8 cellular contexts compared by ENCODE assay signal in genomic region chr15:34582461-34583357, GRCh38. TPM values are rescaled to one million over a fixed set of nuclear protein-coding genes. Genes with fewer than 3 reads are reported as not detected.
A peak's percentile ranks its signal among the peaks of the same experiment; 100 is the strongest.
DNase-seq lines count a peak whose midpoint lies in the region; TF ChIP-seq lines count a peak whose summit lies in the region.

No MANE protein-coding gene starts in this region.

- peak overlapping the region; percentile 79 for H3K4me3 ChIP-seq in neural cell (ENCODE audit: low read length)

- peak overlapping the region; percentile 85 for H3K9ac ChIP-seq in neural cell (ENCODE audit: low read length)

- no peaks in the 10 kb centered on the region for H3K27me3 ChIP-seq in neural cell (ENCODE audit: insufficient read depth, low read depth, low read length)

- H3K36me3 ChIP-seq in neural cell (ENCODE audit: insufficient read depth, low read length): no peaks in the 10 kb centered on the region

- DNase-seq in NCI-H82 (lab: John Stamatoyannopoulos, UW) (peak; percentile 57), NCI-H82 treated with DMSO at 0.1 percent for 48 hours (lab: John Stamatoyannopoulos, UW; ENCODE audit: unreplicated experiment) (no peak), HFFc6 (no peak), NAMALWA (ENCODE audit: low spot score) (peak; percentile 51), fibroblast of peridontal ligament (ENCODE audit: extremely low read depth) (peak; percentile 11), DMS114 treated with DMSO at 0.1 percent for 48 hours (lab: John Stamatoyannopoulos, UW; ENCODE audit: unreplicated experiment) (no peak)
- DNase-seq in activated T-cell treated with anti-CD3 and anti-CD28 coated beads, Interleukin-2, amount 50 U/mL, for 1 hour: peak; percentile 47

- H3K9me3 ChIP-seq in neural cell (ENCODE audit: low read length): no peaks in the 10 kb centered on the region

- TF ChIP-seq CTCF in HFFc6 (IDR thresholded peaks at IDR 0.05) (no peak), neural cell (IDR thresholded peaks at IDR 0.05; ENCODE audit: poor library complexity, severe bottlenecking) (no peak)

- no peaks in the 10 kb centered on the region for H3F3A ChIP-seq in neural cell (ENCODE audit: insufficient read depth, low read length, poor library complexity, severe bottlenecking)

- H3K4me2 ChIP-seq in neural cell (ENCODE audit: low read length): peak overlapping the region; percentile 58

- peaks cover 49% of the 10 kb centered on the region for H3K4me1 Mint-ChIP-seq in HFFc6 (ENCODE audit: low read depth)

- no peaks in the 10 kb centered on the region for H3K9me3 Mint-ChIP-seq in HFFc6

- H3K27ac Mint-ChIP-seq in HFFc6: peak overlapping the region; percentile 36; the same call in 1 of the 2 replicates

- TF ChIP-seq RAD21 in neural cell (conservative IDR thresholded peaks at IDR 0.05): no peak

- H3K27me3 Mint-ChIP-seq in HFFc6 (ENCODE audit: insufficient read depth): no peaks in the 10 kb centered on the region; the same call in 1 of the 2 replicates

- H4K20me1 ChIP-seq in neural cell (ENCODE audit: insufficient read depth): no peaks in the 10 kb centered on the region

- no peak for TF ChIP-seq EP300 in neural cell (conservative IDR thresholded peaks at IDR 0.05; ENCODE audit: poor library complexity, severe bottlenecking)

- peaks cover 6% of the 10 kb centered on the region for H3K79me2 ChIP-seq in neural cell (replicated peaks; ENCODE audit: insufficient read depth, low read length)

- H3K9me2 ChIP-seq in neural cell (ENCODE audit: insufficient read depth, low read length): no peaks in the 10 kb centered on the region

- no peaks in the 10 kb centered on the region for H3K36me3 Mint-ChIP-seq in HFFc6 (ENCODE audit: low read depth)

- peak overlapping the region; percentile 90 for H3K4me3 Mint-ChIP-seq in HFFc6

- no peak overlapping the region for H2AFZ ChIP-seq in neural cell (ENCODE audit: low read depth, low read length)

- peak overlapping the region; percentile 87 for H3K27ac ChIP-seq in neural cell (ENCODE audit: low read length)

TF ChIP-seq in neural cell, 6 proteins besides CTCF, POLR2A, EP300 and RAD21:
- TF ChIP-seq SMC3 (conservative IDR thresholded peaks at IDR 0.05; ENCODE audit: poor library complexity) (no peak), POLR2AphosphoS5 (IDR thresholded peaks at IDR 0.05) (no peak), MXI1 (conservative IDR thresholded peaks at IDR 0.05; ENCODE audit: poor library complexity, severe bottlenecking) (no peak), REST (IDR thresholded peaks at IDR 0.05; ENCODE audit: borderline replicate concordance) (no peak), TAF1 (IDR thresholded peaks at IDR 0.05; ENCODE audit: low read depth) (no peak), EZH2 (IDR thresholded peaks at IDR 0.05; ENCODE audit: borderline replicate concordance, insufficient read depth, low read length, poor library complexity, severe bottlenecking) (no peak)

RNA-seq across cellular contexts. Expression of gene GOLGA8B, which starts 0.7 kb away (rescaled TPM):
- 10 to 100 TPM; 23.0 to 35.7 (median 27.0) TPM for total RNA-seq in HFFc6 (2021; fragmentation: NEBNext Ultra II Directional; extraction: Animal tissue kit (Norgen Biotek cat#: 25700))
- polyA plus RNA-seq in neural cell: 413 and 462 TPM in 2 replicates
- polyA minus RNA-seq in neural cell: 131 and 135 TPM in 2 replicates

Comparison
In these comparisons a context has a peak if more than half of its experiments do, and no peak if none do; other contexts are left out.
1. DNase-seq: peak in NCI-H82 (single experiment), NAMALWA (single experiment), activated T-cell treated with anti-CD3 and anti-CD28 coated beads, Interleukin-2, amount 50 U/mL, for 1 hour (single experiment) and fibroblast of peridontal ligament (single experiment); none in NCI-H82 treated with DMSO at 0.1 percent for 48 hours (single experiment), HFFc6 (single experiment) and DMS114 treated with DMSO at 0.1 percent for 48 hours (single experiment).